In genomic region chr2:25711641-25712369, GRCh38 we compare ENCODE assay signal across 12 cellular contexts. TPM values are rescaled to one million over a fixed set of nuclear protein-coding genes. Genes with fewer than 3 reads are reported as not detected.
DNase-seq lines count a peak whose midpoint lies in the region; ATAC-seq and FAIRE-seq lines count a peak whose summit lies in the region.
"Had no signal": no experiment of that assay in that cellular context is flagged by ENCODE, and none has a peak within 500 bp of the region (broad histone marks: within the 10 kb centered on the region; RNA-seq: fewer than 3 reads in every experiment).

No MANE protein-coding gene starts in this region.

- FAIRE-seq in RCC 7860 (lab: Jason Lieb, UNC): peak; percentile 60
- FAIRE-seq: A204.1, pancreas had no signal

- H3K27me3 ChIP-seq in skeletal muscle satellite cell (ENCODE audit: control insufficient read depth, insufficient read depth, low read length): peaks cover 33% of the 10 kb centered on the region
- H3K27me3 ChIP-seq: pancreas had no signal

- peak overlapping the region; percentile 60 for H3K4me2 ChIP-seq in skeletal muscle satellite cell (ENCODE audit: low read length)

- no peak overlapping the region for H3K9ac ChIP-seq in skeletal muscle satellite cell (ENCODE audit: low read depth, low read length)

- peak overlapping the region; percentile 27 for H3K4me3 Mint-ChIP-seq in T-helper 1 cell treated with Interleukin-12 subunit alpha and Interleukin-12 subunit beta and Interleukin-4 antibody, amounts not matched to agents 30 μg/mL and 1 μg/mL, for 36 hours

- no peaks in the 10 kb centered on the region for H3K36me3 Mint-ChIP-seq in T-helper 1 cell treated with Interleukin-12 subunit alpha and Interleukin-12 subunit beta and Interleukin-4 antibody, amounts not matched to agents 30 μg/mL and 1 μg/mL, for 36 hours (ENCODE audit: low read depth)

- no peaks in the 10 kb centered on the region for H3K9me3 Mint-ChIP-seq in T-helper 1 cell treated with Interleukin-12 subunit alpha and Interleukin-12 subunit beta and Interleukin-4 antibody, amounts not matched to agents 30 μg/mL and 1 μg/mL, for 36 hours

- no peak overlapping the region for H3K4me3 ChIP-seq in skeletal muscle satellite cell (ENCODE audit: low read length)

- no peak for ATAC-seq in GM21825 (IDR thresholded peaks at IDR 0.05; ENCODE audit: unreplicated experiment)
- ATAC-seq: pancreas had no signal

- H3K27me3 Mint-ChIP-seq in T-helper 1 cell treated with Interleukin-12 subunit alpha and Interleukin-12 subunit beta and Interleukin-4 antibody, amounts not matched to agents 30 μg/mL and 1 μg/mL, for 36 hours (ENCODE audit: low read depth): peaks cover 14% of the 10 kb centered on the region

- no peak overlapping the region for H3K27ac Mint-ChIP-seq in T-helper 1 cell treated with Interleukin-12 subunit alpha and Interleukin-12 subunit beta and Interleukin-4 antibody, amounts not matched to agents 30 μg/mL and 1 μg/mL, for 36 hours

- H3K4me1 Mint-ChIP-seq in T-helper 1 cell treated with Interleukin-12 subunit alpha and Interleukin-12 subunit beta and Interleukin-4 antibody, amounts not matched to agents 30 μg/mL and 1 μg/mL, for 36 hours (ENCODE audit: low read depth): peaks cover 14% of the 10 kb centered on the region

- DNase-seq in T-helper 1 cell (no peak), RCC 7860 (ENCODE audit: low spot score) (peak; percentile 27), glomerular visceral epithelial cell (ENCODE audit: extremely low spot score) (peak; percentile 42)
- DNase-seq in activated effector memory CD4-positive, alpha-beta T cell treated with Interleukin-2 at 50 U/mL for 16 hours: no peak
- no peak for DNase-seq in activated CD8-positive, alpha-beta memory T cell treated with anti-CD3 and anti-CD28 coated beads, Interleukin-2, amount 50 U/mL, for 4 hours
- DNase-seq: activated CD4-positive, alpha-beta T cell treated with anti-CD3 and anti-CD28 coated beads, Interleukin-2, amount 50 U/mL, for 4 hours; MM.1S; pancreas had no signal

- no peaks in the 10 kb centered on the region for H3K36me3 ChIP-seq in skeletal muscle satellite cell (ENCODE audit: insufficient read depth, low read length)
- H3K36me3 ChIP-seq: pancreas had no signal

- no peaks in the 10 kb centered on the region for H3K9me3 ChIP-seq in skeletal muscle satellite cell (replicated peaks; ENCODE audit: low read length)
- H3K9me3 ChIP-seq: pancreas had no signal

- H3K4me1 ChIP-seq in skeletal muscle satellite cell (ENCODE audit: control insufficient read depth, insufficient read depth, low read length): no peaks in the 10 kb centered on the region
- H3K4me1 ChIP-seq: pancreas had no signal

RNA-seq across cellular contexts. Expression of gene DTNB, which starts 38.4 kb away (rescaled TPM):
- 5.5 and 7.1 TPM in 2 replicates for total RNA-seq in skeletal muscle satellite cell (2012; rRNA removed)

Comparison
In these comparisons a context has a peak if more than half of its experiments do, and no peak if none do; other contexts are left out.
1. DNase-seq: peak in RCC 7860 (single experiment) and glomerular visceral epithelial cell (single experiment); none in T-helper 1 cell (0 of 5), activated effector memory CD4-positive, alpha-beta T cell treated with Interleukin-2 at 50 U/mL for 16 hours (single experiment) and activated CD8-positive, alpha-beta memory T cell treated with anti-CD3 and anti-CD28 coated beads, Interleukin-2, amount 50 U/mL, for 4 hours (single experiment).